In genomic region chr17:28950017-28950751, GRCh38 we compare ENCODE assay signal across 9 cellular contexts. TPM values are rescaled to one million over a fixed set of nuclear protein-coding genes. Genes with fewer than 3 reads are reported as not detected.
DNase-seq lines count a peak whose midpoint lies in the region; ATAC-seq, FAIRE-seq and TF ChIP-seq lines count a peak whose summit lies in the region.
"Had no signal": no experiment of that assay in that cellular context is flagged by ENCODE, and none has a peak within 500 bp of the region (broad histone marks: within the 10 kb centered on the region; RNA-seq: fewer than 3 reads in every experiment).

No MANE protein-coding gene starts in this region.

- H3K9me3 Mint-ChIP-seq in endodermal cell: no peaks in the 10 kb centered on the region

- 0 to 1% methylated on average over 8 to 43 of the region's 43 CpGs for WGBS in endodermal cell (ENCODE audit: insufficient coverage in 1 of 2, insufficient read length in 1 of 2), 2 experiments

- H3K27me3 Mint-ChIP-seq in endodermal cell (ENCODE audit: insufficient read depth): no peaks in the 10 kb centered on the region

- H3K4me1 Mint-ChIP-seq in endodermal cell: peaks cover 25% of the 10 kb centered on the region

- peak overlapping the region; percentile 96 for H3K27ac Mint-ChIP-seq in endodermal cell

- peak overlapping the region; percentile 80 for H3K27ac ChIP-seq in endodermal cell (ENCODE audit: low read depth, low read length)

- peaks cover 12% of the 10 kb centered on the region for H3K36me3 ChIP-seq in endodermal cell (ENCODE audit: control insufficient read depth, insufficient read depth, low read length)

- no peak overlapping the region for H3K4me3 Mint-ChIP-seq in endodermal cell

- H3K27me3 ChIP-seq in endodermal cell (ENCODE audit: control insufficient read depth, insufficient read depth, low read length, poor library complexity, severe bottlenecking) (no peaks in the 10 kb centered on the region), mononuclear cell (ENCODE audit: insufficient read depth, low read length) (no peaks in the 10 kb centered on the region)

- no peaks in the 10 kb centered on the region for H3K9me3 ChIP-seq in endodermal cell (ENCODE audit: control insufficient read depth, low read length)
- no peaks in the 10 kb centered on the region for H3K9me3 ChIP-seq in mononuclear cell (ENCODE audit: low read depth, low read length)

- DNase-seq in NCI-H524 (lab: John Stamatoyannopoulos, UW) (peak; percentile 74 to 81), endodermal cell (peak; percentile 87), HTR-8/SVneo (ENCODE audit: insufficient read length, low spot score) (no peak)
- DNase-seq in activated CD8-positive, alpha-beta memory T cell treated with anti-CD3 and anti-CD28 coated beads for 24 hours: peak; percentile 81
- peak; percentile 34 to 51 for DNase-seq in stimulated activated CD8-positive, alpha-beta memory T cell treated with anti-CD3 and anti-CD28 coated beads, Interleukin-7, amount 100 ng/mL, for 4 hours (ENCODE audit: low read depth in 2 of 2)

- H3K36me3 Mint-ChIP-seq in endodermal cell (ENCODE audit: low read depth): peaks cover 26% of the 10 kb centered on the region

- no peak for ATAC-seq in GM19035 (IDR thresholded peaks at IDR 0.05; ENCODE audit: unreplicated experiment)

- H3K4me1 ChIP-seq in endodermal cell (ENCODE audit: control insufficient read depth, insufficient read depth, low read length) (peaks cover 9% of the 10 kb centered on the region), mononuclear cell (ENCODE audit: insufficient read depth, low read length) (peaks cover 49% of the 10 kb centered on the region)

- no peak for FAIRE-seq in HTR-8/SVneo (lab: Jason Lieb, UNC)
- FAIRE-seq: islet of Langerhans had no signal

- H3K4me3 ChIP-seq in GM08714 (ENCODE audit: low read length) (peak overlapping the region; percentile 86), endodermal cell (ENCODE audit: low read length) (peak overlapping the region; percentile 89), mononuclear cell (ENCODE audit: low read length) (peak overlapping the region; percentile 90)

- peak overlapping the region; percentile 70 for H3K9ac ChIP-seq in endodermal cell (ENCODE audit: extremely low read depth, low read length, poor library complexity, severe bottlenecking)

- no peak for TF ChIP-seq CTCF in endodermal cell (conservative IDR thresholded peaks at IDR 0.05)

RNA-seq across cellular contexts. Expression of gene PHF12, which starts 1.1 kb away (rescaled TPM):
- total RNA-seq in endodermal cell (10 to 100 TPM; 60.0 to 61.0 TPM), mononuclear cell (102 TPM)
- 41.2 TPM for polyA plus RNA-seq in endodermal cell (2013, experiment 1 of 2)
- polyA plus RNA-seq in endodermal cell (2013, experiment 2 of 2): 39.4 TPM

RNA-seq across cellular contexts. Expression of gene DHRS13, which starts 47.3 kb away (rescaled TPM):
- total RNA-seq in endodermal cell: 10 to 100 TPM; 19.1 to 24.8 TPM
- 17.5 TPM for polyA plus RNA-seq in endodermal cell (2013, experiment 1 of 2)
- polyA plus RNA-seq in endodermal cell (2013, experiment 2 of 2): 14.9 TPM
- total RNA-seq in mononuclear cell: 12.0 TPM

RNA-seq across cellular contexts. Expression of gene FLOT2, which starts 52.7 kb away (rescaled TPM):
- total RNA-seq in endodermal cell (100 to 1,000 TPM; 195 to 215 TPM), mononuclear cell (52.7 TPM)
- polyA plus RNA-seq in endodermal cell (2013, experiment 1 of 2): 90.5 TPM
- polyA plus RNA-seq in endodermal cell (2013, experiment 2 of 2): 92.9 TPM

RNA-seq across cellular contexts. Expression of gene SEZ6, which starts 55.6 kb away (rescaled TPM):
- under 1 TPM in 1 of 2 donors, not detected in 1; 0.20 TPM for total RNA-seq in endodermal cell
- 18.6 TPM for polyA plus RNA-seq in endodermal cell (2013, experiment 1 of 2)
- polyA plus RNA-seq in endodermal cell (2013, experiment 2 of 2): 27.2 TPM
- 0.94 TPM for total RNA-seq in mononuclear cell
